15 cellular contexts compared by ENCODE assay signal in genomic region chr11:128478305-128478704, GRCh38.
A peak's percentile ranks its signal among the peaks of the same experiment; 100 is the strongest.
DNase-seq lines count a peak whose midpoint lies in the region; ATAC-seq, FAIRE-seq and TF ChIP-seq lines count a peak whose summit lies in the region.
"Had no signal": no experiment of that assay in that cellular context is flagged by ENCODE, and none has a peak within 500 bp of the region (broad histone marks: within the 10 kb centered on the region; RNA-seq: fewer than 3 reads in every experiment).

No MANE protein-coding gene starts in this region.

- peaks cover 56 to 91% of the 10 kb centered on the region in 2 experiments for H3K79me1 ChIP-seq in IMR-90 (ENCODE audit: low read depth in 1 of 2, low read length in 2 of 2)

- DNase-seq in activated CD4-positive, alpha-beta T cell treated with anti-CD3 and anti-CD28 coated beads for 36 hours: no peak
- no peak for DNase-seq in activated CD4-positive, alpha-beta T cell treated with anti-CD3 and anti-CD28 coated beads for 4 hours
- DNase-seq in IMR-90 (no peak), gastrocnemius medialis (no peak), urothelium cell line (ENCODE audit: low spot score) (no peak), KBM-7 (no peak)
- DNase-seq in activated naive CD8-positive, alpha-beta T cell treated with anti-CD3 and anti-CD28 coated beads for 36 hours: no peak
- DNase-seq: activated CD4-positive, alpha-beta T cell treated with anti-CD3 and anti-CD28 coated beads for 48 hours; adrenal gland; cerebellar nuclear complex; NCI-H1417 treated with DMSO at 0.1 percent for 48 hours; retina had no signal

- H3K4me1 Mint-ChIP-seq in activated CD4-positive, alpha-beta T cell treated with anti-CD3 and anti-CD28 coated beads for 36 hours: peaks cover 98% of the 10 kb centered on the region
- peaks cover 97% of the 10 kb centered on the region for H3K4me1 Mint-ChIP-seq in activated naive CD8-positive, alpha-beta T cell treated with anti-CD3 and anti-CD28 coated beads for 36 hours

- H3K4me1 ChIP-seq in IMR-90 (ENCODE audit: control insufficient read depth, insufficient read depth, low read length): peaks cover 35% of the 10 kb centered on the region
- peaks cover 57 to 74% of the 10 kb centered on the region in 2 donors for H3K4me1 ChIP-seq in gastrocnemius medialis

- peak overlapping the region; percentile 32 for H3K4me3 Mint-ChIP-seq in activated CD4-positive, alpha-beta T cell treated with anti-CD3 and anti-CD28 coated beads for 36 hours
- peak overlapping the region; percentile 85 for H3K4me3 Mint-ChIP-seq in activated naive CD8-positive, alpha-beta T cell treated with anti-CD3 and anti-CD28 coated beads for 36 hours

- no peak for TF ChIP-seq POLR2A in IMR-90 (IDR thresholded peaks at IDR 0.05; ENCODE audit: low read depth, low read length)
- no peak for TF ChIP-seq POLR2A in gastrocnemius medialis (IDR thresholded peaks at IDR 0.05)

- H3K36me3 ChIP-seq in IMR-90 (ENCODE audit: control insufficient read depth, insufficient read depth, low read length) (peaks cover 34% of the 10 kb centered on the region), gastrocnemius medialis (peaks cover 0 to 11% of the 10 kb centered on the region in 2 donors)

- H3K4me3 ChIP-seq in IMR-90 (ENCODE audit: insufficient read depth, low read depth, low read length) (no peak overlapping the region), gastrocnemius medialis (no peak overlapping the region)
- H3K4me3 ChIP-seq: adrenal gland had no signal

- H2AFZ ChIP-seq in IMR-90 (replicated peaks; ENCODE audit: low read length, poor library complexity): no peak overlapping the region

- no peak overlapping the region for H3K14ac ChIP-seq in IMR-90 (replicated peaks; ENCODE audit: low read depth, low read length)

- POLR2A ChIA-PET in activated CD4-positive, alpha-beta T cell treated with anti-CD3 and anti-CD28 coated beads for 36 hours (lab: Charles Lee): no interaction called here
- POLR2A ChIA-PET in IMR-90 (lab: Charles Lee; ENCODE audit: unreplicated experiment): no interaction called here

- no peak for FAIRE-seq in urothelium cell line (lab: Jason Lieb, UNC)
- FAIRE-seq: endothelial cell of umbilical vein, keratinocyte had no signal

- H4K91ac ChIP-seq in IMR-90 (ENCODE audit: insufficient read depth, low read depth, low read length): no peak overlapping the region

- ATAC-seq in activated CD4-positive, alpha-beta T cell treated with anti-CD3 and anti-CD28 coated beads for 36 hours: no peak
- no peak for ATAC-seq in IMR-90 (ENCODE audit: low read depth)
- ATAC-seq in gastrocnemius medialis: no peak
- no peak for ATAC-seq in GM21515 (IDR thresholded peaks at IDR 0.05; ENCODE audit: unreplicated experiment)

- H3K9me3 ChIP-seq in IMR-90 (ENCODE audit: control insufficient read depth, insufficient read depth, low read length) (no peaks in the 10 kb centered on the region), gastrocnemius medialis (no peaks in the 10 kb centered on the region)
- H3K9me3 ChIP-seq: adrenal gland had no signal

- H3K56ac ChIP-seq in IMR-90 (ENCODE audit: extremely low read depth, insufficient read depth, low read length): no peak overlapping the region

- dilution Hi-C loops in IMR-90 (cut with HindIII; ENCODE audit: low sequenced_read_pairs, unreplicated experiment): no loop called here

- H3K4me2 ChIP-seq in IMR-90 (ENCODE audit: low read depth, low read length): no peak overlapping the region

- in situ Hi-C loops in IMR-90 (cut with MboI; ENCODE audit: low sequenced_read_pairs) (no loop called here), gastrocnemius medialis (cut with MboI; ENCODE audit: low sequenced_read_pairs in 4 of 4) (loop anchor here in 1 of 4 donors (25.0 kb wide), 1 partner anchor 159 kb away; no protein-coding TSS in a partner anchor), KBM-7 (cut with MboI; ENCODE audit: low pct_unique_long_range_greater_than_20kb, low sequenced_read_pairs) (no loop called here)

- H3K27ac ChIP-seq in IMR-90 (ENCODE audit: insufficient read depth, low read length) (no peak overlapping the region), gastrocnemius medialis (peak overlapping the region; percentile 57 to 71 (median 68))

- H3K4ac ChIP-seq in IMR-90 (ENCODE audit: low read depth, low read length): no peak overlapping the region

- H2AK5ac ChIP-seq in IMR-90 (ENCODE audit: low read depth, low read length): no peak overlapping the region

- no peaks in the 10 kb centered on the region for H3K27me3 Mint-ChIP-seq in activated CD4-positive, alpha-beta T cell treated with anti-CD3 and anti-CD28 coated beads for 36 hours
- no peaks in the 10 kb centered on the region for H3K27me3 Mint-ChIP-seq in activated naive CD8-positive, alpha-beta T cell treated with anti-CD3 and anti-CD28 coated beads for 36 hours

- peaks cover 36% of the 10 kb centered on the region for H3K9me1 ChIP-seq in IMR-90 (ENCODE audit: insufficient read depth, low read length)

- intact Hi-C loops in activated CD4-positive, alpha-beta T cell treated with anti-CD3 and anti-CD28 coated beads for 36 hours (cut with DNase I, micrococcal nuclease): no loop called here
- intact Hi-C loops in IMR-90 (cut with micrococcal nuclease): no loop called here
- intact Hi-C loops in gastrocnemius medialis (cut with DNase I; ENCODE audit: low total_unique reads): no loop called here

- no peak overlapping the region for H3K9ac ChIP-seq in IMR-90 (ENCODE audit: low read depth, low read length)

- CTCF ChIA-PET in activated CD4-positive, alpha-beta T cell treated with anti-CD3 and anti-CD28 coated beads for 36 hours (lab: Charles Lee): interaction anchor here (1.3 to 1.8 kb wide), 2 partner anchors 13 to 45 kb away, joined by 3 to 4 read pairs; no protein-coding TSS in a partner anchor
- CTCF ChIA-PET in IMR-90 (lab: Yijun Ruan, JAX): no interaction called here

- H3K27me3 ChIP-seq in IMR-90 (ENCODE audit: control insufficient read depth, insufficient read depth, low read length) (no peaks in the 10 kb centered on the region), gastrocnemius medialis (no peaks in the 10 kb centered on the region)
- H3K27me3 ChIP-seq: adrenal gland had no signal

- no peak overlapping the region for H2BK5ac ChIP-seq in IMR-90 (ENCODE audit: low read depth, low read length, poor library complexity, severe bottlenecking)

- H4K5ac ChIP-seq in IMR-90 (ENCODE audit: low read depth, low read length): peak overlapping the region; percentile 40; the same call in 1 of the 2 replicates

- H2AK9ac ChIP-seq in IMR-90 (replicated peaks; ENCODE audit: low read depth, low read length, poor library complexity): no peak overlapping the region

- H3K23ac ChIP-seq in IMR-90 (ENCODE audit: low read depth, low read length): no peak overlapping the region

- peak overlapping the region; percentile 98 for H3K27ac Mint-ChIP-seq in activated CD4-positive, alpha-beta T cell treated with anti-CD3 and anti-CD28 coated beads for 36 hours
- H3K27ac Mint-ChIP-seq in activated naive CD8-positive, alpha-beta T cell treated with anti-CD3 and anti-CD28 coated beads for 36 hours: peak overlapping the region; percentile 98

- no peaks in the 10 kb centered on the region for H3K9me3 Mint-ChIP-seq in activated CD4-positive, alpha-beta T cell treated with anti-CD3 and anti-CD28 coated beads for 36 hours (ENCODE audit: low read depth)
- no peaks in the 10 kb centered on the region for H3K9me3 Mint-ChIP-seq in activated naive CD8-positive, alpha-beta T cell treated with anti-CD3 and anti-CD28 coated beads for 36 hours

- no peak for TF ChIP-seq RAD21 in IMR-90 (IDR thresholded peaks at IDR 0.05; ENCODE audit: low read length)

- H4K20me1 ChIP-seq in IMR-90 (ENCODE audit: insufficient read depth, low read length): peaks cover 58% of the 10 kb centered on the region

- peaks cover 99% of the 10 kb centered on the region for H3K36me3 Mint-ChIP-seq in activated CD4-positive, alpha-beta T cell treated with anti-CD3 and anti-CD28 coated beads for 36 hours (ENCODE audit: low read depth)
- H3K36me3 Mint-ChIP-seq in activated naive CD8-positive, alpha-beta T cell treated with anti-CD3 and anti-CD28 coated beads for 36 hours: peaks cover 96% of the 10 kb centered on the region

- TF ChIP-seq CTCF in IMR-90 (conservative IDR thresholded peaks at IDR 0.05; ENCODE audit: low read depth, low read length) (no peak), gastrocnemius medialis (IDR thresholded peaks at IDR 0.05 in 4 of 5, conservative IDR thresholded peaks at IDR 0.05 in 1 of 5) (no peak)

- no peak overlapping the region for H2BK15ac ChIP-seq in IMR-90 (ENCODE audit: low read depth, low read length)

- no peak overlapping the region for H2BK120ac ChIP-seq in IMR-90 (ENCODE audit: low read depth, low read length)

- H4K8ac ChIP-seq in IMR-90 (ENCODE audit: low read depth in 2 of 2, low read length in 2 of 2): no peak overlapping the region; a peak in 1 of 4 replicates

- no peak overlapping the region for H2BK20ac ChIP-seq in IMR-90 (ENCODE audit: low read depth, low read length)

- H3K18ac ChIP-seq in IMR-90 (ENCODE audit: low read depth, low read length): peak overlapping the region; percentile 47; the same call in 1 of the 2 replicates

- no TSS peak for BruUV-seq in IMR-90 (replicated peaks; lab: Mats Ljungman, UMichigan)

TF ChIP-seq in IMR-90, 13 proteins besides CTCF, POLR2A, EP300 and RAD21:
- TF ChIP-seq CHD1 (IDR thresholded peaks at IDR 0.05; ENCODE audit: low read depth, low read length) (no peak), NFE2L2 (IDR thresholded peaks at IDR 0.05; ENCODE audit: low read depth, low read length) (no peak), FOS (IDR thresholded peaks at IDR 0.05; ENCODE audit: low read depth, low read length) (no peak), RFX5 (IDR thresholded peaks at IDR 0.05; ENCODE audit: low read depth, low read length) (no peak), BHLHE40 (IDR thresholded peaks at IDR 0.05; ENCODE audit: low read depth, low read length) (no peak), MXI1 (IDR thresholded peaks at IDR 0.05; ENCODE audit: borderline replicate concordance, low read depth, low read length) (no peak), MAZ (IDR thresholded peaks at IDR 0.05; ENCODE audit: borderline replicate concordance, low read depth, low read length) (no peak), RCOR1 (IDR thresholded peaks at IDR 0.05; ENCODE audit: insufficient replicate concordance, low read length) (no peak), CEBPB (IDR thresholded peaks at IDR 0.05; ENCODE audit: low read depth, low read length) (no peak), SMC3 (IDR thresholded peaks at IDR 0.05; ENCODE audit: low read depth, low read length) (no peak), USF2 (IDR thresholded peaks at IDR 0.05; ENCODE audit: low read depth, low read length) (no peak)
